15 cellular contexts compared by ENCODE assay signal in genomic region chr2:111155610-111156009, GRCh38. TPM values are rescaled to one million over a fixed set of nuclear protein-coding genes. Genes with fewer than 3 reads are reported as not detected.
A peak's percentile ranks its signal among the peaks of the same experiment; 100 is the strongest.
DNase-seq lines count a peak whose midpoint lies in the region; TF ChIP-seq lines count a peak whose summit lies in the region.
"Had no signal": no experiment of that assay in that cellular context is flagged by ENCODE, and none has a peak within 500 bp of the region (broad histone marks: within the 10 kb centered on the region; RNA-seq: fewer than 3 reads in every experiment).

No MANE protein-coding gene starts in this region.

- H3K9ac ChIP-seq in OCI-LY1 (ENCODE audit: low read length): peak overlapping the region; percentile 27; the same call in 1 of the 2 replicates

- peaks cover 75% of the 10 kb centered on the region for H3K79me2 ChIP-seq in OCI-LY1 (ENCODE audit: insufficient read depth, low read length)

- no peaks in the 10 kb centered on the region for H3K27me3 Mint-ChIP-seq in MCF 10A (ENCODE audit: insufficient read depth, unreplicated experiment)
- H3K27me3 Mint-ChIP-seq in CD8-positive, alpha-beta memory T cell: no peaks in the 10 kb centered on the region
- H3K27me3 Mint-ChIP-seq: central memory CD8-positive, alpha-beta T cell had no signal

- no peak overlapping the region for H3K27ac ChIP-seq in breast epithelium
- peak overlapping the region; percentile 93 for H3K27ac ChIP-seq in OCI-LY1 (ENCODE audit: low read depth, low read length, poor library complexity, severe bottlenecking)
- H3K27ac ChIP-seq in CD8-positive, alpha-beta memory T cell (ENCODE audit: low read depth, low read length): no peak overlapping the region

- POLR2A ChIA-PET in MCF 10A (lab: Yijun Ruan, JAX): interaction anchor here (0.6 to 1.3 kb wide), 2 partner anchors 11 to 1098 kb away, joined by 3 read pairs; no protein-coding TSS in a partner anchor
- POLR2A ChIA-PET in CD8-positive, alpha-beta memory T cell (lab: Charles Lee): no interaction called here

- no peak overlapping the region for H2AFZ ChIP-seq in OCI-LY1 (ENCODE audit: low read length)

- no peaks in the 10 kb centered on the region for H3K9me3 ChIP-seq in breast epithelium
- no peaks in the 10 kb centered on the region for H3K9me3 ChIP-seq in OCI-LY1 (ENCODE audit: low read length)
- H3K9me3 ChIP-seq in CD8-positive, alpha-beta memory T cell (ENCODE audit: low read length): no peaks in the 10 kb centered on the region

- no peaks in the 10 kb centered on the region for H3K9me2 ChIP-seq in OCI-LY1 (ENCODE audit: low read depth, low read length)

- peaks cover 24% of the 10 kb centered on the region; the same call in 1 of the 2 replicates for H3F3A ChIP-seq in OCI-LY1 (ENCODE audit: insufficient read depth, low read length)

- peaks cover 79% of the 10 kb centered on the region for H3K36me3 Mint-ChIP-seq in MCF 10A (ENCODE audit: insufficient read depth, unreplicated experiment)
- peaks cover 7 to 73% (median 23%) of the 10 kb centered on the region in 3 donors for H3K36me3 Mint-ChIP-seq in CD8-positive, alpha-beta memory T cell

- no peaks in the 10 kb centered on the region for H3K9me3 Mint-ChIP-seq in MCF 10A (ENCODE audit: unreplicated experiment)
- no peaks in the 10 kb centered on the region for H3K9me3 Mint-ChIP-seq in CD8-positive, alpha-beta memory T cell
- H3K9me3 Mint-ChIP-seq: central memory CD8-positive, alpha-beta T cell; T-helper 2 cell treated with Interferon-gamma antibody and Interleukin-4, amounts not matched to agents 5 μg/mL and 100 μg/mL, for 36 hours had no signal

- peaks cover 27% of the 10 kb centered on the region for H3K4me1 Mint-ChIP-seq in MCF 10A (ENCODE audit: insufficient read depth, unreplicated experiment)
- H3K4me1 Mint-ChIP-seq in CD8-positive, alpha-beta memory T cell: peaks cover 7 to 10% (median 10%) of the 10 kb centered on the region in 3 donors

- no TSS peak for BruUV-seq in MCF 10A (replicated peaks; lab: Mats Ljungman, UMichigan)

- H3K4me1 ChIP-seq in breast epithelium: peaks cover 0 to 18% of the 10 kb centered on the region in 2 donors
- H3K4me1 ChIP-seq in OCI-LY1 (ENCODE audit: insufficient read depth, low read length, severe bottlenecking): peaks cover 99% of the 10 kb centered on the region
- peaks cover 5% of the 10 kb centered on the region for H3K4me1 ChIP-seq in CD8-positive, alpha-beta memory T cell (ENCODE audit: insufficient read depth, low read length)

- H4K20me1 ChIP-seq in OCI-LY1 (ENCODE audit: insufficient read depth, low read length): no peaks in the 10 kb centered on the region

- H3K27ac Mint-ChIP-seq in MCF 10A (ENCODE audit: low read depth, unreplicated experiment): peak overlapping the region; percentile 88
- no peak overlapping the region for H3K27ac Mint-ChIP-seq in CD8-positive, alpha-beta memory T cell
- H3K27ac Mint-ChIP-seq: T-helper 2 cell treated with Interferon-gamma antibody and Interleukin-4, amounts not matched to agents 5 μg/mL and 100 μg/mL, for 36 hours had no signal

- no peak overlapping the region for H3K4me3 Mint-ChIP-seq in MCF 10A (ENCODE audit: unreplicated experiment)
- H3K4me3 Mint-ChIP-seq in CD8-positive, alpha-beta memory T cell: no peak overlapping the region
- H3K4me3 Mint-ChIP-seq: central memory CD8-positive, alpha-beta T cell; T-helper 2 cell treated with Interferon-gamma antibody and Interleukin-4, amounts not matched to agents 5 μg/mL and 100 μg/mL, for 36 hours had no signal

- no peak for TF ChIP-seq POLR2A in breast epithelium (IDR thresholded peaks at IDR 0.05)

- CTCF ChIA-PET in MCF 10A (lab: Yijun Ruan, JAX): interaction anchor here (0.6 kb wide), 1 partner anchor 344 kb away, joined by 4 read pairs; no protein-coding TSS in a partner anchor
- CTCF ChIA-PET in CD8-positive, alpha-beta memory T cell (lab: Charles Lee): no interaction called here

- intact Hi-C loops in MCF 10A (cut with micrococcal nuclease): no loop called here
- intact Hi-C loops in breast epithelium (cut with DNase I; ENCODE audit: low total_unique reads): no loop called here

- no peak for TF ChIP-seq CTCF in MCF 10A (IDR thresholded peaks at IDR 0.05; ENCODE audit: unreplicated experiment)
- TF ChIP-seq CTCF in breast epithelium (IDR thresholded peaks at IDR 0.05): no peak
- no peak for TF ChIP-seq CTCF in OCI-LY1 (IDR thresholded peaks at IDR 0.05; ENCODE audit: low read length)

- DNase-seq in MCF 10A (ENCODE audit: unreplicated experiment): peak; percentile 21
- no peak for DNase-seq in breast epithelium (ENCODE audit: low spot score in 2 of 2)
- DNase-seq in inferior parietal cortex (ENCODE audit: extremely low spot score): peak; percentile 58
- DNase-seq in NCI-H774 (lab: John Stamatoyannopoulos, UW): no peak
- no peak for DNase-seq in stimulated activated CD8-positive, alpha-beta memory T cell treated with anti-CD3 and anti-CD28 coated beads, Interleukin-4, amount 100 ng/mL, for 48 hours
- no peak for DNase-seq in CD8-positive, alpha-beta memory T cell
- no peak for DNase-seq in iPS-NIHi11 (ENCODE audit: low spot score)
- DNase-seq: activated naive CD4-positive, alpha-beta T cell; erythroblast; HCEC 1CT; NCI-H1694 treated with DMSO at 0.1 percent for 48 hours; OCI-M1 had no signal

- no peaks in the 10 kb centered on the region for H3K27me3 ChIP-seq in breast epithelium
- H3K27me3 ChIP-seq in OCI-LY1 (ENCODE audit: insufficient read depth, low read length): no peaks in the 10 kb centered on the region
- H3K27me3 ChIP-seq in CD8-positive, alpha-beta memory T cell (ENCODE audit: insufficient read depth, low read length, poor library complexity, severe bottlenecking): no peaks in the 10 kb centered on the region

- H3K4me3 ChIP-seq in breast epithelium: no peak overlapping the region
- H3K4me3 ChIP-seq in OCI-LY1 (ENCODE audit: low read depth, low read length, poor library complexity, severe bottlenecking): peak overlapping the region; percentile 26
- H3K4me3 ChIP-seq in CD8-positive, alpha-beta memory T cell (ENCODE audit: low read length): no peak overlapping the region

- H3K4me2 ChIP-seq in OCI-LY1 (ENCODE audit: low read length): peak overlapping the region; percentile 54; the same call in 1 of the 2 replicates

- H3K36me3 ChIP-seq in breast epithelium: no peaks in the 10 kb centered on the region
- peaks cover 99% of the 10 kb centered on the region for H3K36me3 ChIP-seq in OCI-LY1 (ENCODE audit: insufficient read depth, low read length)
- no peaks in the 10 kb centered on the region for H3K36me3 ChIP-seq in CD8-positive, alpha-beta memory T cell (ENCODE audit: insufficient read depth, low read length)

RNA-seq across cellular contexts. Expression of gene BCL2L11, which starts 34.9 kb away (rescaled TPM):
- total RNA-seq in MCF 10A (2022) (5.8 and 8.4 TPM in 2 replicates), breast epithelium (10 to 100 TPM; 42.6 to 67.3 (median 46.1) TPM)
- total RNA-seq in CD8-positive, alpha-beta memory T cell: 10 to 100 TPM; 36.6 to 40.6 TPM
- polyA plus RNA-seq in CD8-positive, alpha-beta memory T cell: 13.8 TPM

Comparison
In these comparisons a context has a peak if more than half of its experiments do, and no peak if none do; other contexts are left out.
1. DNase-seq: peak in MCF 10A (single experiment) and inferior parietal cortex (single experiment); none in breast epithelium (0 of 2), NCI-H774 (single experiment), stimulated activated CD8-positive, alpha-beta memory T cell treated with anti-CD3 and anti-CD28 coated beads, Interleukin-4, amount 100 ng/mL, for 48 hours (single experiment), CD8-positive, alpha-beta memory T cell (0 of 5) and iPS-NIHi11 (single experiment).